Comparison of ENCODE assay signal across 1 cellular context in genomic region chr3:38022887-38023709, GRCh38.
TF ChIP-seq lines count a peak whose summit lies in the region.

No MANE protein-coding gene starts in this region.

TF ChIP-seq in K562, 482 proteins besides CTCF, POLR2A, EP300 and RAD21:
- TF ChIP-seq ARID1B (IDR thresholded peaks at IDR 0.05): no peak
- TF ChIP-seq, protein P1, sequence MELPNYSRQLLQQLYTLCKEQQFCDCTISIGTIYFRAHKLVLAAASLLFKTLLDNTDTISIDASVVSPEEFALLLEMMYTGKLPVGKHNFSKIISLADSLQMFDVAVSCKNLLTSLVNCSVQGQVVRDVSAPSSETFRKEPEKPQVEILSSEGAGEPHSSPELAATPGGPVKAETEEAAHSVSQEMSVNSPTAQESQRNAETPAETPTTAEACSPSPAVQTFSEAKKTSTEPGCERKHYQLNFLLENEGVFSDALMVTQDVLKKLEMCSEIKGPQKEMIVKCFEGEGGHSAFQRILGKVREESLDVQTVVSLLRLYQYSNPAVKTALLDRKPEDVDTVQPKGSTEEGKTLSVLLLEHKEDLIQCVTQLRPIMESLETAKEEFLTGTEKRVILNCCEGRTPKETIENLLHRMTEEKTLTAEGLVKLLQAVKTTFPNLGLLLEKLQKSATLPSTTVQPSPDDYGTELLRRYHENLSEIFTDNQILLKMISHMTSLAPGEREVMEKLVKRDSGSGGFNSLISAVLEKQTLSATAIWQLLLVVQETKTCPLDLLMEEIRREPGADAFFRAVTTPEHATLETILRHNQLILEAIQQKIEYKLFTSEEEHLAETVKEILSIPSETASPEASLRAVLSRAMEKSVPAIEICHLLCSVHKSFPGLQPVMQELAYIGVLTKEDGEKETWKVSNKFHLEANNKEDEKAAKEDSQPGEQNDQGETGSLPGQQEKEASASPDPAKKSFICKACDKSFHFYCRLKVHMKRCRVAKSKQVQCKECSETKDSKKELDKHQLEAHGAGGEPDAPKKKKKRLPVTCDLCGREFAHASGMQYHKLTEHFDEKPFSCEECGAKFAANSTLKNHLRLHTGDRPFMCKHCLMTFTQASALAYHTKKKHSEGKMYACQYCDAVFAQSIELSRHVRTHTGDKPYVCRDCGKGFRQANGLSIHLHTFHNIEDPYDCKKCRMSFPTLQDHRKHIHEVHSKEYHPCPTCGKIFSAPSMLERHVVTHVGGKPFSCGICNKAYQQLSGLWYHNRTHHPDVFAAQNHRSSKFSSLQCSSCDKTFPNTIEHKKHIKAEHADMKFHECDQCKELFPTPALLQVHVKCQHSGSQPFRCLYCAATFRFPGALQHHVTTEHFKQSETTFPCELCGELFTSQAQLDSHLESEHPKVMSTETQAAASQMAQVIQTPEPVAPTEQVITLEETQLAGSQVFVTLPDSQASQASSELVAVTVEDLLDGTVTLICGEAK (IDR thresholded peaks at IDR 0.05): peak; percentile 29; the same call in 1 of the 2 replicates
- TF ChIP-seq, protein P1 (CRISPR knock-in tag; IDR thresholded peaks at IDR 0.05): no peak
